8 cellular contexts compared by ENCODE assay signal in genomic region chr11:72793452-72794367, GRCh38. TPM values are rescaled to one million over a fixed set of nuclear protein-coding genes. Genes with fewer than 3 reads are reported as not detected.
DNase-seq lines count a peak whose midpoint lies in the region; FAIRE-seq and TF ChIP-seq lines count a peak whose summit lies in the region.

Gene STARD10 (minus strand): TSS chr11:72794047. CDS start chr11:72781181, 12,866 bp downstream.

- no peaks in the 10 kb centered on the region for H3K9me3 Mint-ChIP-seq in activated naive CD4-positive, alpha-beta T cell treated with anti-CD3 and anti-CD28 coated beads for 36 hours

- H3K14ac ChIP-seq in neuronal stem cell (ENCODE audit: low read length), result peak within 1 kb of the TSS; percentile 72

- H3K4ac ChIP-seq in neuronal stem cell (ENCODE audit: low read length), result no peak within 1 kb of the TSS

- no peaks in the 10 kb centered on the region for H3K27me3 ChIP-seq in neuronal stem cell (ENCODE audit: control insufficient read depth in 3 of 3, insufficient read depth in 3 of 3, low read depth in 1 of 3, low read length in 3 of 3)

- no peaks in the 10 kb centered on the region for H3K27me3 Mint-ChIP-seq in activated naive CD4-positive, alpha-beta T cell treated with anti-CD3 and anti-CD28 coated beads for 36 hours (ENCODE audit: low read depth)

- H4K8ac ChIP-seq in neuronal stem cell (ENCODE audit: low read depth, low read length), result peak within 1 kb of the TSS; percentile 70

- no peaks in the 10 kb centered on the region for H3K36me3 ChIP-seq in neuronal stem cell (replicated peaks in 1 of 2; ENCODE audit: control insufficient read depth in 2 of 2, insufficient read depth in 2 of 2, low read length in 2 of 2)

- no peak for FAIRE-seq in frontal cortex (lab: Jason Lieb, UNC)

- H3K79me1 ChIP-seq in neuronal stem cell (ENCODE audit: low read depth, low read length), result no peaks in the 10 kb centered on the region

- H3K4me1 ChIP-seq in neuronal stem cell (ENCODE audit: control insufficient read depth in 2 of 2, insufficient read depth in 1 of 2, low read depth in 1 of 2, low read length in 2 of 2), result peaks cover 13 to 18% of the 10 kb centered on the region in 2 donors

- H2BK12ac ChIP-seq in neuronal stem cell (ENCODE audit: low read length), result no peak within 1 kb of the TSS

- H2AK5ac ChIP-seq in neuronal stem cell (ENCODE audit: low read depth, low read length), result no peak within 1 kb of the TSS

- peak within 1 kb of the TSS; percentile 94 for H2AFZ ChIP-seq in neuronal stem cell (ENCODE audit: low read length)

- POLR2A ChIA-PET in HEK293T (lab: Yijun Ruan, JAX), result interaction anchor here (0.6 to 2.9 kb wide), 16 partner anchors 9 to 83 kb away, joined by 3 to 26 read pairs (median 4); partner anchors contain the start of gene ATG16L2

- H3K27ac ChIP-seq in neuronal stem cell (replicated peaks; ENCODE audit: low read length), result peak within 1 kb of the TSS; percentile 70
- peak within 1 kb of the TSS; percentile 99 for H3K27ac ChIP-seq in substantia nigra (ENCODE audit: low read depth, low read length, poor library complexity, severe bottlenecking)

- H2BK120ac ChIP-seq in neuronal stem cell (ENCODE audit: low read depth, low read length), result no peak within 1 kb of the TSS

- peak; percentile 89 for DNase-seq in GM04504 (ENCODE audit: low read depth)
- DNase-seq in HEK293T (ENCODE audit: extremely low spot score), result peak; percentile 98
- DNase-seq in MV-4-11 (lab: John Stamatoyannopoulos, UW), result peak; percentile 91
- DNase-seq in SK-MEL-5 (ENCODE audit: low read depth, low spot score), result peak; percentile 97
- peak; percentile 97 for DNase-seq in activated naive CD4-positive, alpha-beta T cell treated with anti-CD3 and anti-CD28 coated beads for 36 hours
- DNase-seq in frontal cortex (ENCODE audit: low spot score in 2 of 2), result peak; percentile 85 to 93
- DNase-seq in neuronal stem cell (ENCODE audit: low spot score), result peak; percentile 95
- peak; percentile 80 to 100 (median 97) for DNase-seq in substantia nigra (lab: John Stamatoyannopoulos, UW)

- H3K18ac ChIP-seq in neuronal stem cell (ENCODE audit: low read length), result peak within 1 kb of the TSS; percentile 96

- H3K23ac ChIP-seq in neuronal stem cell (ENCODE audit: low read depth, low read length, poor library complexity), result peak within 1 kb of the TSS; percentile 76

- H2BK5ac ChIP-seq in neuronal stem cell (ENCODE audit: low read length), result peak within 1 kb of the TSS; percentile 76

- intact Hi-C loops in activated naive CD4-positive, alpha-beta T cell treated with anti-CD3 and anti-CD28 coated beads for 36 hours (cut with micrococcal nuclease), result loop anchor here (1.0 to 5.0 kb wide), 7 partner anchors 20 to 385 kb away; partner anchors contain the start of gene ARAP1

- no peaks in the 10 kb centered on the region for H3K36me3 Mint-ChIP-seq in activated naive CD4-positive, alpha-beta T cell treated with anti-CD3 and anti-CD28 coated beads for 36 hours (ENCODE audit: low read depth)

- CTCF ChIA-PET in HEK293T (lab: Yijun Ruan, JAX), result interaction anchor here (0.6 to 1.4 kb wide), 22 partner anchors 10 to 541 kb away, joined by 3 to 11 read pairs (median 3); no protein-coding TSS in a partner anchor
- CTCF ChIA-PET in activated naive CD4-positive, alpha-beta T cell treated with anti-CD3 and anti-CD28 coated beads for 36 hours (lab: Charles Lee), result interaction anchor here (0.6 to 8.1 kb wide), 28 partner anchors 9 to 390 kb away, joined by 3 to 161 read pairs (median 4); no protein-coding TSS in a partner anchor

- peaks cover 29% of the 10 kb centered on the region for H3K4me1 Mint-ChIP-seq in activated naive CD4-positive, alpha-beta T cell treated with anti-CD3 and anti-CD28 coated beads for 36 hours (ENCODE audit: low read depth)

- H3K27ac Mint-ChIP-seq in activated naive CD4-positive, alpha-beta T cell treated with anti-CD3 and anti-CD28 coated beads for 36 hours, result peak within 1 kb of the TSS; percentile 100

- H3K4me2 ChIP-seq in neuronal stem cell (ENCODE audit: insufficient read depth, low read length, poor library complexity, severe bottlenecking), result peak within 1 kb of the TSS; percentile 32

- H2BK15ac ChIP-seq in neuronal stem cell (ENCODE audit: low read length), result no peak within 1 kb of the TSS

- in situ Hi-C loops in SK-MEL-5 (cut with HindIII; ENCODE audit: low pct_unique_long_range_greater_than_20kb, low sequenced_read_pairs), result no loop called here

- peak within 1 kb of the TSS; percentile 91 for H3K9ac ChIP-seq in neuronal stem cell (ENCODE audit: low read depth, low read length, poor library complexity)

- peak within 1 kb of the TSS; percentile 33 for H4K91ac ChIP-seq in neuronal stem cell (ENCODE audit: low read depth, low read length, poor library complexity)

- no CpG with 5 or more reads among the region's 55 CpGs for WGBS in neuronal stem cell (ENCODE audit: extremely low coverage in 2 of 2, insufficient read length in 2 of 2, insufficient replicate concordance in 1 of 2), 2 donors

- H3K9me3 ChIP-seq in neuronal stem cell (replicated peaks in 1 of 2; ENCODE audit: control insufficient read depth in 2 of 2, insufficient read depth in 1 of 2, low read depth in 1 of 2, low read length in 2 of 2), result no peaks in the 10 kb centered on the region

- peak within 1 kb of the TSS; percentile 100 for H3K4me3 Mint-ChIP-seq in activated naive CD4-positive, alpha-beta T cell treated with anti-CD3 and anti-CD28 coated beads for 36 hours

- H3K4me3 ChIP-seq in neuronal stem cell (ENCODE audit: low read length in 2 of 2), result peak within 1 kb of the TSS; percentile 70 to 93

TF ChIP-seq in HEK293T, 16 proteins besides CTCF, POLR2A, EP300 and RAD21:
- TF ChIP-seq HDGF (IDR thresholded peaks at IDR 0.05; ENCODE audit: borderline replicate concordance) (no peak), FOXM1 (IDR thresholded peaks at IDR 0.05; ENCODE audit: borderline replicate concordance) (no peak), BHLHE40 (IDR thresholded peaks at IDR 0.05; ENCODE audit: borderline replicate concordance) (no peak), SP1 (IDR thresholded peaks at IDR 0.05) (no peak), ELF4 (IDR thresholded peaks at IDR 0.05) (no peak), FOXA1 (IDR thresholded peaks at IDR 0.05) (no peak), FOXK2 (IDR thresholded peaks at IDR 0.05) (peak; percentile 88), ZNF384 (IDR thresholded peaks at IDR 0.05) (no peak), ARNT (IDR thresholded peaks at IDR 0.05) (0 out of 2 replicates have a peak, but pooled peaks have one; percentile 15), PKNOX1 (IDR thresholded peaks at IDR 0.05) (peak; percentile 67), LEF1 (IDR thresholded peaks at IDR 0.05; ENCODE audit: borderline replicate concordance) (no peak), NFRKB (IDR thresholded peaks at IDR 0.05) (no peak), L3MBTL2 (conservative IDR thresholded peaks at IDR 0.05) (peak; percentile 96), CTBP1 (IDR thresholded peaks at IDR 0.05; ENCODE audit: borderline replicate concordance) (no peak; the same call in 1 of the 2 replicates)

RNA-seq across cellular contexts. Expression of gene STARD10, which starts in this region (rescaled TPM):
- 62.8 and 65.4 TPM in 2 replicates for total RNA-seq in SK-MEL-5 (2014; rRNA removed; shearing (Covaris generic))
- 30.1 and 31.8 TPM in 2 replicates for polyA plus RNA-seq in SK-MEL-5 (2015; cell fraction: cytosol; rRNA removed)
- 47.1 and 59.3 TPM in 2 replicates for polyA plus RNA-seq in SK-MEL-5 (2015; cell fraction: nucleus; rRNA removed)
- total RNA-seq in activated naive CD4-positive, alpha-beta T cell treated with anti-CD3 and anti-CD28 coated beads for 36 hours, result 10 to 100 TPM; 11.9 to 12.0 TPM
- 37.9 TPM for total RNA-seq in frontal cortex
- 19.9 TPM for polyA plus RNA-seq in neuronal stem cell (2013, experiment 1 of 2)
- 17.9 TPM for polyA plus RNA-seq in neuronal stem cell (2013, experiment 2 of 2)

Comparison
In these comparisons a context has a peak if more than half of its experiments do, and no peak if none do; other contexts are left out.
1. Peak in every context shown above with its lines: DNase-seq, H3K4me3 ChIP-seq and H3K27ac ChIP-seq.